ENCODE assay signal across 11 cellular contexts in genomic region chr11:77672276-77672675, GRCh38. TPM values are rescaled to one million over a fixed set of nuclear protein-coding genes. Genes with fewer than 3 reads are reported as not detected.
DNase-seq lines count a peak whose midpoint lies in the region; ATAC-seq, FAIRE-seq and TF ChIP-seq lines count a peak whose summit lies in the region.
"Had no signal": no experiment of that assay in that cellular context is flagged by ENCODE, and none has a peak within 500 bp of the region (broad histone marks: within the 10 kb centered on the region; RNA-seq: fewer than 3 reads in every experiment).

No MANE protein-coding gene starts in this region.

- TF ChIP-seq CTCF in Panc1 (IDR thresholded peaks at IDR 0.05) (no peak), fibroblast of mammary gland (conservative IDR thresholded peaks at IDR 0.05; ENCODE audit: control insufficient read depth, insufficient read depth, low read depth, low read length) (no peak), HepG2 (CRISPR knock-in tag; IDR thresholded peaks at IDR 0.05) (no peak), osteocyte (IDR thresholded peaks at IDR 0.05) (no peak)

- no peak overlapping the region for H3K27ac Mint-ChIP-seq in osteocyte (ENCODE audit: unreplicated experiment)
- H3K27ac Mint-ChIP-seq: activated naive CD4-positive, alpha-beta T cell treated with anti-CD3 and anti-CD28 coated beads, Interleukin-2, amount 10 ng/mL, durations not matched to agents 7 days and 5 days had no signal

- ATAC-seq in Panc1 = peak; percentile 68; the same call in 1 of the 2 replicates
- ATAC-seq in HepG2 = no peak
- ATAC-seq in HG02870 (IDR thresholded peaks at IDR 0.05; ENCODE audit: unreplicated experiment) = no peak

- BruUV-seq in Panc1 (replicated peaks; lab: Mats Ljungman, UMichigan) (no TSS peak), HepG2 (replicated peaks; lab: Mats Ljungman, UMichigan) (no TSS peak)

- intact Hi-C loops in Panc1 (cut with micrococcal nuclease; ENCODE audit: unreplicated experiment) = no loop called here
- intact Hi-C loops in HepG2 (cut with micrococcal nuclease; ENCODE audit: unreplicated experiment) = no loop called here

- DNase-seq in ELR (ENCODE audit: low read depth) (peak; percentile 81), Panc1 (ENCODE audit: low read depth, low spot score) (no peak), fibroblast of mammary gland (ENCODE audit: low read depth) (peak; percentile 96), skeletal muscle cell (ENCODE audit: low read depth) (peak; percentile 87), HepG2 (ENCODE audit: low spot score) (no peak), osteocyte (ENCODE audit: extremely low spot score, unreplicated experiment) (no peak)
- DNase-seq: activated CD4-positive, alpha-beta T cell treated with anti-CD3 and anti-CD28 coated beads for 4 hours; activated naive CD4-positive, alpha-beta T cell treated with anti-CD3 and anti-CD28 coated beads, Interleukin-2, amount 10 ng/mL, durations not matched to agents 7 days and 5 days; immature natural killer cell; stomach had no signal

- no peak for TF ChIP-seq EP300 in HepG2 (IDR thresholded peaks at IDR 0.05; ENCODE audit: low read depth in 2 of 2, low read length in 2 of 2)
- no peak for TF ChIP-seq EP300 in HepG2 (CRISPR knock-in tag; IDR thresholded peaks at IDR 0.05; ENCODE audit: borderline replicate concordance)

- in situ Hi-C loops in Panc1 (cut with HindIII; ENCODE audit: low pct_unique_long_range_greater_than_20kb, low sequenced_read_pairs) = no loop called here
- in situ Hi-C loops in HepG2 (cut with HindIII; ENCODE audit: extremely low pct_ligation_motif_present, low pct_unique_long_range_greater_than_20kb) = no loop called here

- H3K9ac ChIP-seq in HepG2 (ENCODE audit: insufficient read depth, low read depth, low read length) = no peak overlapping the region

- no peaks in the 10 kb centered on the region for H3K4me1 ChIP-seq in Panc1 (ENCODE audit: control insufficient read depth, insufficient read depth, low read length)
- H3K4me1 ChIP-seq in HepG2 (ENCODE audit: insufficient read depth, low read length) = peaks cover 26% of the 10 kb centered on the region
- H3K4me1 ChIP-seq: stomach had no signal

- WGBS in HepG2 (ENCODE audit: low lambda C conversion rate) = 88% methylated on average over 1 of the region's 1 CpG

- H3K9me3 ChIP-seq in Panc1 (ENCODE audit: control insufficient read depth, insufficient read depth, low read depth, low read length) (no peaks in the 10 kb centered on the region), HepG2 (ENCODE audit: low read length) (no peaks in the 10 kb centered on the region)
- H3K9me3 ChIP-seq: stomach had no signal

- H3K27ac ChIP-seq in Panc1 (ENCODE audit: low read length) (no peak overlapping the region), HepG2 (ENCODE audit: extremely low read length, insufficient read depth, low read length) (no peak overlapping the region)
- H3K27ac ChIP-seq: stomach had no signal

- no peak for TF ChIP-seq RAD21 in HepG2 (CRISPR knock-in tag; IDR thresholded peaks at IDR 0.05)

- no peak for TF ChIP-seq POLR2A in HepG2 (IDR thresholded peaks at IDR 0.05; ENCODE audit: insufficient read depth in 1 of 2, low read depth in 2 of 2, low read length in 2 of 2)

- H3K4me3 Mint-ChIP-seq in osteocyte (ENCODE audit: unreplicated experiment) = no peak overlapping the region
- H3K4me3 Mint-ChIP-seq: activated naive CD4-positive, alpha-beta T cell treated with anti-CD3 and anti-CD28 coated beads, Interleukin-2, amount 10 ng/mL, durations not matched to agents 7 days and 5 days; immature natural killer cell had no signal

- H4K20me1 ChIP-seq in HepG2 (ENCODE audit: insufficient read depth, low read length) = no peaks in the 10 kb centered on the region

- H3K9me3 Mint-ChIP-seq in osteocyte (ENCODE audit: unreplicated experiment) = no peaks in the 10 kb centered on the region
- H3K9me3 Mint-ChIP-seq: activated naive CD4-positive, alpha-beta T cell treated with anti-CD3 and anti-CD28 coated beads, Interleukin-2, amount 10 ng/mL, durations not matched to agents 7 days and 5 days; immature natural killer cell had no signal

- H3K4me3 ChIP-seq in Panc1 (ENCODE audit: low read depth in 2 of 2, low read length in 2 of 2) = no peak overlapping the region
- no peak overlapping the region for H3K4me3 ChIP-seq in fibroblast of mammary gland (ENCODE audit: control insufficient read depth, low read depth, low read length)
- H3K4me3 ChIP-seq in skeletal muscle cell (ENCODE audit: low read depth, low read length) = no peak overlapping the region
- no peak overlapping the region for H3K4me3 ChIP-seq in HepG2 (replicated peaks in 1 of 3; ENCODE audit: insufficient read depth in 1 of 3, low read depth in 2 of 3, low read length in 3 of 3)
- H3K4me3 ChIP-seq: stomach had no signal

- CTCF ChIA-PET in Panc1 (lab: Charles Lee) = no interaction called here
- CTCF ChIA-PET in HepG2 (lab: Yijun Ruan, JAX; ENCODE audit: low intra/inter-chr PET ratio, low total read pairs) = no interaction called here

- no peaks in the 10 kb centered on the region for H3K79me2 ChIP-seq in HepG2 (ENCODE audit: insufficient read depth, low read length)

- no peak for FAIRE-seq in HepG2 (lab: Jason Lieb, UNC)

- H3K27me3 ChIP-seq in Panc1 (ENCODE audit: control insufficient read depth, insufficient read depth, low read length) (no peaks in the 10 kb centered on the region), HepG2 (ENCODE audit: control insufficient read depth in 1 of 2, insufficient read depth in 2 of 2, low read length in 2 of 2) (no peaks in the 10 kb centered on the region)
- H3K27me3 ChIP-seq: stomach had no signal

- peaks cover 82% of the 10 kb centered on the region for H3K36me3 Mint-ChIP-seq in osteocyte (ENCODE audit: unreplicated experiment)

- peaks cover 46% of the 10 kb centered on the region for H3K36me3 ChIP-seq in Panc1 (ENCODE audit: control insufficient read depth, insufficient read depth, low read length)
- H3K36me3 ChIP-seq in HepG2 (replicated peaks in 1 of 2; ENCODE audit: control insufficient read depth in 1 of 2, insufficient read depth in 2 of 2, low read length in 2 of 2) = peaks cover 4 to 60% of the 10 kb centered on the region in 2 experiments

- POLR2A ChIA-PET in Panc1 (lab: Charles Lee) (no interaction called here), HepG2 (lab: Yijun Ruan, JAX) (no interaction called here)

- no peaks in the 10 kb centered on the region for H3K27me3 Mint-ChIP-seq in osteocyte (ENCODE audit: unreplicated experiment)
- H3K27me3 Mint-ChIP-seq: activated naive CD4-positive, alpha-beta T cell treated with anti-CD3 and anti-CD28 coated beads, Interleukin-2, amount 10 ng/mL, durations not matched to agents 7 days and 5 days had no signal

- no peaks in the 10 kb centered on the region for H3K4me1 Mint-ChIP-seq in osteocyte (ENCODE audit: unreplicated experiment)
- H3K4me1 Mint-ChIP-seq: activated naive CD4-positive, alpha-beta T cell treated with anti-CD3 and anti-CD28 coated beads, Interleukin-2, amount 10 ng/mL, durations not matched to agents 7 days and 5 days; immature natural killer cell had no signal

- no peak overlapping the region for H3K4me2 ChIP-seq in HepG2 (ENCODE audit: low read depth, low read length)

- H2AFZ ChIP-seq in HepG2 (ENCODE audit: low read length) = no peak overlapping the region

TF ChIP-seq in HepG2, 621 proteins besides CTCF, POLR2A, EP300 and RAD21 (continues in another document):
- no peak for TF ChIP-seq JARID2 (CRISPR knock-in tag; IDR thresholded peaks at IDR 0.05; ENCODE audit: insufficient replicate concordance)
- TF ChIP-seq CHD4 (IDR thresholded peaks at IDR 0.05; ENCODE audit: borderline replicate concordance, low read length) = no peak

RNA-seq across cellular contexts. Expression of gene CLNS1A, which starts 34.7 kb away (rescaled TPM):
- total RNA-seq in Panc1 (2021; ENCODE audit: unreplicated experiment) (117 TPM), HepG2 (2016; rRNA removed; fragmentation: Illumina TruSeq; extraction: Trizol) (219 and 267 TPM in 2 replicates), osteocyte (87.4 and 88.0 TPM in 2 replicates)
- polyA plus RNA-seq in Panc1 (2012; ENCODE audit: insufficient read length) = 140 TPM
- total RNA-seq in HepG2 (2016; cell fraction: cytosol; rRNA removed; fragmentation: Illumina TruSeq; extraction: Trizol; ENCODE audit: low read depth) = 108 and 110 TPM in 2 replicates
- total RNA-seq in HepG2 (2016; cell fraction: insoluble cytoplasmic fraction; rRNA removed; fragmentation: Illumina TruSeq; extraction: Trizol) = 222 and 256 TPM in 2 replicates
- total RNA-seq in HepG2 (2016; cell fraction: membrane; rRNA removed; fragmentation: Illumina TruSeq; extraction: Trizol) = 126 and 131 TPM in 2 replicates
- total RNA-seq in HepG2 (2016; cell fraction: nucleus; rRNA removed; fragmentation: Illumina TruSeq; extraction: Trizol) = 78.7 and 91.3 TPM in 2 replicates
- 130 and 158 TPM in 2 replicates for polyA plus RNA-seq in HepG2 (2011; rRNA removed)
- 98.7 and 135 TPM in 2 replicates for polyA plus RNA-seq in HepG2 (2011; cell fraction: cytosol; rRNA removed)
- polyA plus RNA-seq in HepG2 (2011; cell fraction: nucleus; rRNA removed) = 33.7 and 50.7 TPM in 2 replicates
- polyA plus RNA-seq in HepG2 (2012) = 170 and 180 TPM in 2 replicates
- polyA plus RNA-seq in HepG2 (2016; cell fraction: cytosol; fragmentation: Illumina TruSeq; extraction: Trizol; ENCODE audit: low read depth) = 55.2 and 55.5 TPM in 2 replicates
- 255 and 262 TPM in 2 replicates for polyA plus RNA-seq in HepG2 (2016; cell fraction: insoluble cytoplasmic fraction; fragmentation: Illumina TruSeq; extraction: Trizol; ENCODE audit: low read depth)
- polyA plus RNA-seq in HepG2 (2016; cell fraction: membrane; fragmentation: Illumina TruSeq; extraction: Trizol; ENCODE audit: low read depth) = 99.8 and 107 TPM in 2 replicates
- 117 and 123 TPM in 2 replicates for polyA plus RNA-seq in HepG2 (2016; cell fraction: nucleus; fragmentation: Illumina TruSeq; extraction: Trizol; ENCODE audit: insufficient read depth, low read depth)
- polyA minus RNA-seq in HepG2 (2011; rRNA and poly(A)+ RNA removed; ENCODE audit: low replicate concordance) = 67.3 and 108 TPM in 2 replicates
- 78.1 and 86.3 TPM in 2 replicates for polyA minus RNA-seq in HepG2 (2011; cell fraction: cytosol; rRNA and poly(A)+ RNA removed)
- 93.0 and 124 TPM in 2 replicates for polyA minus RNA-seq in HepG2 (2011; cell fraction: nucleus; rRNA and poly(A)+ RNA removed)

Comparison
In these comparisons a context has a peak if more than half of its experiments do, and no peak if none do; other contexts are left out.
1. DNase-seq: peak in ELR (single experiment), fibroblast of mammary gland (single experiment) and skeletal muscle cell (single experiment); none in Panc1 (single experiment), HepG2 (single experiment) and osteocyte (single experiment).